ENCODE assay signal across 3 cellular contexts in genomic region chr3:66077973-66078372, GRCh38.
TF ChIP-seq lines count a peak whose summit lies in the region.

No MANE protein-coding gene starts in this region.

TF ChIP-seq in SK-N-SH, 30 proteins besides CTCF, POLR2A, EP300 and RAD21:
- TF ChIP-seq, protein P1, sequence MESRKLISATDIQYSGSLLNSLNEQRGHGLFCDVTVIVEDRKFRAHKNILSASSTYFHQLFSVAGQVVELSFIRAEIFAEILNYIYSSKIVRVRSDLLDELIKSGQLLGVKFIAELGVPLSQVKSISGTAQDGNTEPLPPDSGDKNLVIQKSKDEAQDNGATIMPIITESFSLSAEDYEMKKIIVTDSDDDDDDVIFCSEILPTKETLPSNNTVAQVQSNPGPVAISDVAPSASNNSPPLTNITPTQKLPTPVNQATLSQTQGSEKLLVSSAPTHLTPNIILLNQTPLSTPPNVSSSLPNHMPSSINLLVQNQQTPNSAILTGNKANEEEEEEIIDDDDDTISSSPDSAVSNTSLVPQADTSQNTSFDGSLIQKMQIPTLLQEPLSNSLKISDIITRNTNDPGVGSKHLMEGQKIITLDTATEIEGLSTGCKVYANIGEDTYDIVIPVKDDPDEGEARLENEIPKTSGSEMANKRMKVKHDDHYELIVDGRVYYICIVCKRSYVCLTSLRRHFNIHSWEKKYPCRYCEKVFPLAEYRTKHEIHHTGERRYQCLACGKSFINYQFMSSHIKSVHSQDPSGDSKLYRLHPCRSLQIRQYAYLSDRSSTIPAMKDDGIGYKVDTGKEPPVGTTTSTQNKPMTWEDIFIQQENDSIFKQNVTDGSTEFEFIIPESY (IDR thresholded peaks at IDR 0.05; ENCODE audit: borderline replicate concordance, low read depth), result no peak
- TF ChIP-seq POLR2AphosphoS5 (IDR thresholded peaks at IDR 0.05; ENCODE audit: low read depth, low read length) (no peak), NFIC (IDR thresholded peaks at IDR 0.05; ENCODE audit: borderline replicate concordance) (no peak), MXI1 (IDR thresholded peaks at IDR 0.05; ENCODE audit: low read depth, low read length) (no peak), FOXJ3 (CRISPR knock-in tag; IDR thresholded peaks at IDR 0.05) (no peak), JUND (IDR thresholded peaks at IDR 0.05) (no peak), NRF1 (IDR thresholded peaks at IDR 0.05; ENCODE audit: low read depth, low read length) (no peak), MEF2A (IDR thresholded peaks at IDR 0.05; ENCODE audit: borderline replicate concordance, low read depth) (no peak), USF1 (IDR thresholded peaks at IDR 0.05; ENCODE audit: borderline replicate concordance, low read depth) (no peak), TAF1 (IDR thresholded peaks at IDR 0.05; ENCODE audit: borderline replicate concordance, low read depth, low read length) (no peak), RCOR1 (IDR thresholded peaks at IDR 0.05; ENCODE audit: low read length) (no peak), GATA2 (CRISPR knock-in tag; IDR thresholded peaks at IDR 0.05) (no peak)
- TF ChIP-seq, protein P2, sequence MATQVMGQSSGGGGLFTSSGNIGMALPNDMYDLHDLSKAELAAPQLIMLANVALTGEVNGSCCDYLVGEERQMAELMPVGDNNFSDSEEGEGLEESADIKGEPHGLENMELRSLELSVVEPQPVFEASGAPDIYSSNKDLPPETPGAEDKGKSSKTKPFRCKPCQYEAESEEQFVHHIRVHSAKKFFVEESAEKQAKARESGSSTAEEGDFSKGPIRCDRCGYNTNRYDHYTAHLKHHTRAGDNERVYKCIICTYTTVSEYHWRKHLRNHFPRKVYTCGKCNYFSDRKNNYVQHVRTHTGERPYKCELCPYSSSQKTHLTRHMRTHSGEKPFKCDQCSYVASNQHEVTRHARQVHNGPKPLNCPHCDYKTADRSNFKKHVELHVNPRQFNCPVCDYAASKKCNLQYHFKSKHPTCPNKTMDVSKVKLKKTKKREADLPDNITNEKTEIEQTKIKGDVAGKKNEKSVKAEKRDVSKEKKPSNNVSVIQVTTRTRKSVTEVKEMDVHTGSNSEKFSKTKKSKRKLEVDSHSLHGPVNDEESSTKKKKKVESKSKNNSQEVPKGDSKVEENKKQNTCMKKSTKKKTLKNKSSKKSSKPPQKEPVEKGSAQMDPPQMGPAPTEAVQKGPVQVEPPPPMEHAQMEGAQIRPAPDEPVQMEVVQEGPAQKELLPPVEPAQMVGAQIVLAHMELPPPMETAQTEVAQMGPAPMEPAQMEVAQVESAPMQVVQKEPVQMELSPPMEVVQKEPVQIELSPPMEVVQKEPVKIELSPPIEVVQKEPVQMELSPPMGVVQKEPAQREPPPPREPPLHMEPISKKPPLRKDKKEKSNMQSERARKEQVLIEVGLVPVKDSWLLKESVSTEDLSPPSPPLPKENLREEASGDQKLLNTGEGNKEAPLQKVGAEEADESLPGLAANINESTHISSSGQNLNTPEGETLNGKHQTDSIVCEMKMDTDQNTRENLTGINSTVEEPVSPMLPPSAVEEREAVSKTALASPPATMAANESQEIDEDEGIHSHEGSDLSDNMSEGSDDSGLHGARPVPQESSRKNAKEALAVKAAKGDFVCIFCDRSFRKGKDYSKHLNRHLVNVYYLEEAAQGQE (IDR thresholded peaks at IDR 0.05; ENCODE audit: low read depth, low read length), result no peak

TF ChIP-seq in SK-N-SH treated with all-trans-retinoic acid at 6 μM for 48 hours, 23 proteins besides CTCF, POLR2A, EP300 and RAD21:
- TF ChIP-seq ZC3H10 (CRISPR knock-in tag; IDR thresholded peaks at IDR 0.05) (no peak), ESRRG (CRISPR knock-in tag; IDR thresholded peaks at IDR 0.05) (no peak), ISL1 (CRISPR knock-in tag; IDR thresholded peaks at IDR 0.05) (no peak), ZFP3 (CRISPR knock-in tag; IDR thresholded peaks at IDR 0.05) (no peak), BACH2 (CRISPR knock-in tag; IDR thresholded peaks at IDR 0.05; ENCODE audit: borderline replicate concordance) (no peak), POU6F1 (CRISPR knock-in tag; IDR thresholded peaks at IDR 0.05; ENCODE audit: borderline replicate concordance, low read depth) (no peak), ZNF8 (CRISPR knock-in tag; IDR thresholded peaks at IDR 0.05) (no peak), TOX (CRISPR knock-in tag; IDR thresholded peaks at IDR 0.05; ENCODE audit: borderline replicate concordance) (no peak), ZNF565 (CRISPR knock-in tag; conservative IDR thresholded peaks at IDR 0.05; ENCODE audit: low read depth) (no peak), PPARA (CRISPR knock-in tag; IDR thresholded peaks at IDR 0.05; ENCODE audit: borderline replicate concordance) (no peak), CSDC2 (CRISPR knock-in tag; IDR thresholded peaks at IDR 0.05) (no peak), GLIS3 (CRISPR knock-in tag; IDR thresholded peaks at IDR 0.05) (no peak), ZNF70 (CRISPR knock-in tag; IDR thresholded peaks at IDR 0.05) (no peak)
- TF ChIP-seq, protein P3, sequence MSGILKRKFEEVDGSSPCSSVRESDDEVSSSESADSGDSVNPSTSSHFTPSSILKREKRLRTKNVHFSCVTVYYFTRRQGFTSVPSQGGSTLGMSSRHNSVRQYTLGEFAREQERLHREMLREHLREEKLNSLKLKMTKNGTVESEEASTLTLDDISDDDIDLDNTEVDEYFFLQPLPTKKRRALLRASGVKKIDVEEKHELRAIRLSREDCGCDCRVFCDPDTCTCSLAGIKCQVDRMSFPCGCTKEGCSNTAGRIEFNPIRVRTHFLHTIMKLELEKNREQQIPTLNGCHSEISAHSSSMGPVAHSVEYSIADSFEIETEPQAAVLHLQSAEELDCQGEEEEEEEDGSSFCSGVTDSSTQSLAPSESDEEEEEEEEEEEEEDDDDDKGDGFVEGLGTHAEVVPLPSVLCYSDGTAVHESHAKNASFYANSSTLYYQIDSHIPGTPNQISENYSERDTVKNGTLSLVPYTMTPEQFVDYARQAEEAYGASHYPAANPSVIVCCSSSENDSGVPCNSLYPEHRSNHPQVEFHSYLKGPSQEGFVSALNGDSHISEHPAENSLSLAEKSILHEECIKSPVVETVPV (CRISPR knock-in tag; IDR thresholded peaks at IDR 0.05), result no peak
- TF ChIP-seq, protein P4, sequence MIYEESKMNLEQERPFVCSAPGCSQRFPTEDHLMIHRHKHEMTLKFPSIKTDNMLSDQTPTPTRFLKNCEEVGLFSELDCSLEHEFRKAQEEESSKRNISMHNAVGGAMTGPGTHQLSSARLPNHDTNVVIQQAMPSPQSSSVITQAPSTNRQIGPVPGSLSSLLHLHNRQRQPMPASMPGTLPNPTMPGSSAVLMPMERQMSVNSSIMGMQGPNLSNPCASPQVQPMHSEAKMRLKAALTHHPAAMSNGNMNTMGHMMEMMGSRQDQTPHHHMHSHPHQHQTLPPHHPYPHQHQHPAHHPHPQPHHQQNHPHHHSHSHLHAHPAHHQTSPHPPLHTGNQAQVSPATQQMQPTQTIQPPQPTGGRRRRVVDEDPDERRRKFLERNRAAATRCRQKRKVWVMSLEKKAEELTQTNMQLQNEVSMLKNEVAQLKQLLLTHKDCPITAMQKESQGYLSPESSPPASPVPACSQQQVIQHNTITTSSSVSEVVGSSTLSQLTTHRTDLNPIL (CRISPR knock-in tag; IDR thresholded peaks at IDR 0.05; ENCODE audit: low read depth), result no peak
- TF ChIP-seq, protein P5, sequence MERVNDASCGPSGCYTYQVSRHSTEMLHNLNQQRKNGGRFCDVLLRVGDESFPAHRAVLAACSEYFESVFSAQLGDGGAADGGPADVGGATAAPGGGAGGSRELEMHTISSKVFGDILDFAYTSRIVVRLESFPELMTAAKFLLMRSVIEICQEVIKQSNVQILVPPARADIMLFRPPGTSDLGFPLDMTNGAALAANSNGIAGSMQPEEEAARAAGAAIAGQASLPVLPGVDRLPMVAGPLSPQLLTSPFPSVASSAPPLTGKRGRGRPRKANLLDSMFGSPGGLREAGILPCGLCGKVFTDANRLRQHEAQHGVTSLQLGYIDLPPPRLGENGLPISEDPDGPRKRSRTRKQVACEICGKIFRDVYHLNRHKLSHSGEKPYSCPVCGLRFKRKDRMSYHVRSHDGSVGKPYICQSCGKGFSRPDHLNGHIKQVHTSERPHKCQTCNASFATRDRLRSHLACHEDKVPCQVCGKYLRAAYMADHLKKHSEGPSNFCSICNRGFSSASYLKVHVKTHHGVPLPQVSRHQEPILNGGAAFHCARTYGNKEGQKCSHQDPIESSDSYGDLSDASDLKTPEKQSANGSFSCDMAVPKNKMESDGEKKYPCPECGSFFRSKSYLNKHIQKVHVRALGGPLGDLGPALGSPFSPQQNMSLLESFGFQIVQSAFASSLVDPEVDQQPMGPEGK (CRISPR knock-in tag; IDR thresholded peaks at IDR 0.05; ENCODE audit: borderline replicate concordance), result no peak

TF ChIP-seq in HepG2, 621 proteins besides CTCF, POLR2A, EP300 and RAD21:
- no peak for TF ChIP-seq ZNF30 (CRISPR knock-in tag; IDR thresholded peaks at IDR 0.05)
- TF ChIP-seq ZNF12 (CRISPR knock-in tag; IDR thresholded peaks at IDR 0.05), result peak; percentile 97
TF ChIP-seq in HepG2: peak in this region for 1.
